Comparison of ENCODE assay signal across 8 cellular contexts in genomic region chr10:87503892-87504291, GRCh38. TPM values are rescaled to one million over a fixed set of nuclear protein-coding genes. Genes with fewer than 3 reads are reported as not detected.
DNase-seq lines count a peak whose midpoint lies in the region; ATAC-seq and TF ChIP-seq lines count a peak whose summit lies in the region.

No MANE protein-coding gene starts in this region.

- intact Hi-C loops in transverse colon (cut with DNase I; ENCODE audit: low total_unique reads), result no loop called here

- WGBS in transverse colon (ENCODE audit: low coverage in 1 of 2), 2 donors, result 81 to 83% methylated on average over 4 to 6 of the region's 6 CpGs

- TF ChIP-seq POLR2A in transverse colon (IDR thresholded peaks at IDR 0.05), result no peak

- H3K27ac Mint-ChIP-seq in activated T-cell treated with anti-CD3 and anti-CD28 coated beads, Interleukin-2, amount 50 U/mL, for 24 hours, result peak overlapping the region; percentile 94
- H3K27ac Mint-ChIP-seq in activated naive CD8-positive, alpha-beta T cell treated with anti-CD3 and anti-CD28 coated beads, Interleukin-2, amount 10 ng/mL, durations not matched to agents 7 days and 5 days, result no peak overlapping the region

- peaks cover 5 to 34% (median 20%) of the 10 kb centered on the region in 4 donors for H3K4me1 ChIP-seq in transverse colon

- peaks cover 20% of the 10 kb centered on the region for H3K36me3 Mint-ChIP-seq in activated T-cell treated with anti-CD3 and anti-CD28 coated beads, Interleukin-2, amount 50 U/mL, for 24 hours (ENCODE audit: low read depth)
- peaks cover 4% of the 10 kb centered on the region for H3K36me3 Mint-ChIP-seq in activated naive CD8-positive, alpha-beta T cell treated with anti-CD3 and anti-CD28 coated beads, Interleukin-2, amount 10 ng/mL, durations not matched to agents 7 days and 5 days

- peaks cover 42% of the 10 kb centered on the region for H3K4me1 Mint-ChIP-seq in activated T-cell treated with anti-CD3 and anti-CD28 coated beads, Interleukin-2, amount 50 U/mL, for 24 hours (ENCODE audit: low read depth)
- peaks cover 28% of the 10 kb centered on the region for H3K4me1 Mint-ChIP-seq in activated naive CD8-positive, alpha-beta T cell treated with anti-CD3 and anti-CD28 coated beads, Interleukin-2, amount 10 ng/mL, durations not matched to agents 7 days and 5 days

- no peaks in the 10 kb centered on the region for H3K9me3 ChIP-seq in transverse colon

- POLR2A ChIA-PET in activated naive CD8-positive, alpha-beta T cell treated with anti-CD3 and anti-CD28 coated beads, Interleukin-2, amount 10 ng/mL, durations not matched to agents 7 days and 5 days (lab: Charles Lee), result interaction anchor here (0.9 kb wide), 1 partner anchor 316 kb away, joined by 3 read pairs; no protein-coding TSS in a partner anchor

- no peaks in the 10 kb centered on the region for H3K9me3 Mint-ChIP-seq in activated T-cell treated with anti-CD3 and anti-CD28 coated beads, Interleukin-2, amount 50 U/mL, for 24 hours
- no peaks in the 10 kb centered on the region for H3K9me3 Mint-ChIP-seq in activated naive CD8-positive, alpha-beta T cell treated with anti-CD3 and anti-CD28 coated beads, Interleukin-2, amount 10 ng/mL, durations not matched to agents 7 days and 5 days

- TF ChIP-seq CTCF in kidney epithelial cell (IDR thresholded peaks at IDR 0.05; ENCODE audit: insufficient read depth, low read length, poor library complexity, severe bottlenecking), result no peak
- no peak for TF ChIP-seq CTCF in transverse colon (IDR thresholded peaks at IDR 0.05)

- in situ Hi-C loops in transverse colon (cut with MboI; ENCODE audit: low pct_ligation_motif_present in 1 of 4, low pct_unique_long_range_greater_than_20kb in 1 of 4, low sequenced_read_pairs in 3 of 4), result no loop called here

- H3K4me3 Mint-ChIP-seq in activated T-cell treated with anti-CD3 and anti-CD28 coated beads, Interleukin-2, amount 50 U/mL, for 24 hours, result peak overlapping the region; percentile 87
- peak overlapping the region; percentile 95 for H3K4me3 Mint-ChIP-seq in activated naive CD8-positive, alpha-beta T cell treated with anti-CD3 and anti-CD28 coated beads, Interleukin-2, amount 10 ng/mL, durations not matched to agents 7 days and 5 days

- TF ChIP-seq EP300 in transverse colon (IDR thresholded peaks at IDR 0.05; ENCODE audit: low read depth), result no peak

- no peaks in the 10 kb centered on the region for H3K27me3 Mint-ChIP-seq in activated T-cell treated with anti-CD3 and anti-CD28 coated beads, Interleukin-2, amount 50 U/mL, for 24 hours
- peaks cover 10% of the 10 kb centered on the region for H3K27me3 Mint-ChIP-seq in activated naive CD8-positive, alpha-beta T cell treated with anti-CD3 and anti-CD28 coated beads, Interleukin-2, amount 10 ng/mL, durations not matched to agents 7 days and 5 days

- H3K4me3 ChIP-seq in kidney epithelial cell (ENCODE audit: low read depth, low read length) (peak overlapping the region; percentile 100), transverse colon (peak overlapping the region in 3 of 4 donors; percentile 73 to 89 (median 78))

- DNase-seq in activated T-cell treated with anti-CD3 and anti-CD28 coated beads, Interleukin-2, amount 50 U/mL, for 24 hours, result no peak
- no peak for DNase-seq in activated T-cell treated with anti-CD3 and anti-CD28 coated beads, Interleukin-2, amount 50 U/mL, for 48 hours
- DNase-seq in activated naive CD8-positive, alpha-beta T cell treated with anti-CD3 and anti-CD28 coated beads, Interleukin-2, amount 10 ng/mL, durations not matched to agents 7 days and 5 days, result no peak
- DNase-seq in kidney epithelial cell (ENCODE audit: low read depth) (no peak), transverse colon (no peak), NCI-H1048 (lab: John Stamatoyannopoulos, UW) (no peak), hepatic stellate cell (ENCODE audit: low spot score) (no peak)
- no peak for DNase-seq in stimulated activated CD4-positive, alpha-beta T cell treated with anti-CD3 and anti-CD28 coated beads, Interleukin-4, amount 100 ng/mL, for 1 hour

- no peaks in the 10 kb centered on the region for H3K27me3 ChIP-seq in kidney epithelial cell (ENCODE audit: control insufficient read depth, insufficient read depth, low read length)
- H3K27me3 ChIP-seq in transverse colon, result no peaks in the 10 kb centered on the region

- H3K27ac ChIP-seq in transverse colon, result peak overlapping the region; percentile 86 to 91 (median 88)

- ATAC-seq in activated naive CD8-positive, alpha-beta T cell treated with anti-CD3 and anti-CD28 coated beads, Interleukin-2, amount 10 ng/mL, durations not matched to agents 7 days and 5 days (ENCODE audit: low read depth), result no peak

- H3K36me3 ChIP-seq in kidney epithelial cell (ENCODE audit: control insufficient read depth, insufficient read depth, low read length), result no peaks in the 10 kb centered on the region
- H3K36me3 ChIP-seq in transverse colon, result peaks cover 0 to 3% (median 0%) of the 10 kb centered on the region in 4 donors

RNA-seq across cellular contexts. Expression of gene MINPP1, which starts 0.8 kb away (rescaled TPM):
- 1 to 10 TPM; 7.7 to 8.0 TPM for total RNA-seq in activated naive CD8-positive, alpha-beta T cell treated with anti-CD3 and anti-CD28 coated beads, Interleukin-2, amount 10 ng/mL, durations not matched to agents 7 days and 5 days
- total RNA-seq in kidney epithelial cell, result 26.9 and 30.7 TPM in 2 replicates
- total RNA-seq in transverse colon, result 10 to 100 TPM; 11.1 to 28.4 (median 21.2) TPM
